In genomic region chr17:16439867-16440351, GRCh38 we compare ENCODE assay signal across 8 cellular contexts.
DNase-seq lines count a peak whose midpoint lies in the region; ATAC-seq and TF ChIP-seq lines count a peak whose summit lies in the region.

No MANE protein-coding gene starts in this region.

- ATAC-seq in GM21786 (IDR thresholded peaks at IDR 0.05; ENCODE audit: unreplicated experiment) = no peak

- DNase-seq in GM06990 (ENCODE audit: extremely low read depth, insufficient read length) (no peak), NT2/D1 (ENCODE audit: low read depth, low spot score) (no peak), cardiac fibroblast (ENCODE audit: low read depth in 2 of 2) (peak; percentile 39 to 45), anterior cingulate cortex (lab: John Stamatoyannopoulos, UW) (no peak), putamen (ENCODE audit: low spot score) (no peak), NCI-H2081 treated with DMSO at 0.1 percent for 48 hours (lab: John Stamatoyannopoulos, UW) (no peak)

- peak overlapping the region; percentile 97 for H3K4me3 ChIP-seq in GM06990 (replicated peaks; ENCODE audit: low read depth, low read length)
- H3K4me3 ChIP-seq in NT2/D1 (ENCODE audit: insufficient read length, low read depth) = peak overlapping the region; percentile 91
- H3K4me3 ChIP-seq in cardiac fibroblast (replicated peaks in 1 of 2; ENCODE audit: low read depth in 2 of 2, low read length in 2 of 2) = peak overlapping the region; percentile 84 to 95
- peak overlapping the region; percentile 78 to 82 for H3K4me3 ChIP-seq in mucosa of rectum (ENCODE audit: low read length in 2 of 2)

- H3K9me3 ChIP-seq in NT2/D1 (ENCODE audit: insufficient read depth, low read length) = no peaks in the 10 kb centered on the region
- no peaks in the 10 kb centered on the region for H3K9me3 ChIP-seq in mucosa of rectum (ENCODE audit: control insufficient read depth in 2 of 2, low read length in 2 of 2)

- H3K27ac ChIP-seq in mucosa of rectum (ENCODE audit: low read depth in 2 of 2, low read length in 2 of 2) = peak overlapping the region; percentile 88

- H3K9ac ChIP-seq in NT2/D1 (ENCODE audit: insufficient read length, low read depth) = peak overlapping the region; percentile 95
- peak overlapping the region; percentile 96 to 97 for H3K9ac ChIP-seq in mucosa of rectum (ENCODE audit: low read depth in 1 of 2, low read length in 2 of 2)

- TF ChIP-seq CTCF in GM06990 (IDR thresholded peaks at IDR 0.05; ENCODE audit: insufficient read depth, low read length, poor library complexity, severe bottlenecking) = no peak
- no peak for TF ChIP-seq CTCF in cardiac fibroblast (IDR thresholded peaks at IDR 0.05; ENCODE audit: low read depth, low read length)

- H3K27me3 ChIP-seq in GM06990 (replicated peaks; ENCODE audit: control insufficient read depth, insufficient read depth, low read length) (no peaks in the 10 kb centered on the region), NT2/D1 (ENCODE audit: insufficient read depth, insufficient read length) (no peaks in the 10 kb centered on the region), mucosa of rectum (ENCODE audit: control insufficient read depth in 2 of 2, insufficient read depth in 2 of 2, low read length in 2 of 2) (no peaks in the 10 kb centered on the region)

- H3K4me1 ChIP-seq in NT2/D1 (ENCODE audit: insufficient read depth, insufficient read length) (peaks cover 15% of the 10 kb centered on the region), mucosa of rectum (ENCODE audit: control insufficient read depth in 2 of 2, insufficient read depth in 2 of 2, low read length in 2 of 2) (peaks cover 13 to 23% of the 10 kb centered on the region in 2 donors)

- peaks cover 38% of the 10 kb centered on the region for H3K36me3 ChIP-seq in GM06990 (ENCODE audit: control insufficient read depth, insufficient read depth, low read length)
- H3K36me3 ChIP-seq in NT2/D1 (ENCODE audit: insufficient read depth, insufficient read length, low read length) = peaks cover 59% of the 10 kb centered on the region
- peaks cover 35 to 39% of the 10 kb centered on the region in 2 donors for H3K36me3 ChIP-seq in mucosa of rectum (ENCODE audit: control insufficient read depth in 2 of 2, insufficient read depth in 2 of 2, low read length in 2 of 2)

Comparison
In these comparisons a context has a peak if more than half of its experiments do, and no peak if none do; other contexts are left out.
1. DNase-seq: peak in cardiac fibroblast (2 of 2); none in GM06990 (single experiment), NT2/D1 (single experiment), anterior cingulate cortex (0 of 58), putamen (single experiment) and NCI-H2081 treated with DMSO at 0.1 percent for 48 hours (single experiment).
2. Peak in every context shown above with its lines, with median percentiles within 50 percentile points of each other: H3K4me3 ChIP-seq.